Comparison of ENCODE assay signal across 13 cellular contexts in genomic region chr6:25945175-25945574, GRCh38. TPM values are rescaled to one million over a fixed set of nuclear protein-coding genes. Genes with fewer than 3 reads are reported as not detected.
DNase-seq lines count a peak whose midpoint lies in the region; ATAC-seq, FAIRE-seq and TF ChIP-seq lines count a peak whose summit lies in the region.
"Had no signal": no experiment of that assay in that cellular context is flagged by ENCODE, and none has a peak within 500 bp of the region (broad histone marks: within the 10 kb centered on the region; RNA-seq: fewer than 3 reads in every experiment).

No MANE protein-coding gene starts in this region.

- ATAC-seq in GM19025 (IDR thresholded peaks at IDR 0.05; ENCODE audit: low read depth, unreplicated experiment) (peak; percentile 95), HG02798 (IDR thresholded peaks at IDR 0.05; ENCODE audit: poor library complexity, unreplicated experiment) (peak; percentile 91), HG03575 (IDR thresholded peaks at IDR 0.05; ENCODE audit: extremely low read depth, insufficient number of reproducible peaks, low FRiP score, unreplicated experiment) (peak; percentile 73)

- TF ChIP-seq CTCF in colonic mucosa (IDR thresholded peaks at IDR 0.05): no peak

- 63 to 69% methylated on average over 2 of the region's 2 CpGs for WGBS in GM23248 (ENCODE audit: low coverage in 1 of 2, low lambda C conversion rate in 2 of 2, missing lambda C conversion rate in 2 of 2), 2 experiments

- FAIRE-seq in GM12891 (lab: Jason Lieb, UNC): peak; percentile 51

- intact Hi-C loops in colonic mucosa (cut with DNase I): no loop called here

- H3K4me3 ChIP-seq in colonic mucosa (no peak overlapping the region), GM23248 (no peak overlapping the region)
- H3K4me3 ChIP-seq: right atrium auricular region had no signal

- no peak for TF ChIP-seq POLR2A in GM12891 (IDR thresholded peaks at IDR 0.05; ENCODE audit: low read depth, low read length)

- H3K4me2 ChIP-seq in GM23248 (ENCODE audit: unreplicated experiment): no peak overlapping the region

- H3K9ac ChIP-seq in colonic mucosa (ENCODE audit: low read depth in 2 of 2, low read length in 2 of 2): no peak overlapping the region
- H3K9ac ChIP-seq in GM23248: no peak overlapping the region

- H3K4me1 ChIP-seq in colonic mucosa (no peaks in the 10 kb centered on the region), GM23248 (ENCODE audit: insufficient read depth) (no peaks in the 10 kb centered on the region)
- H3K4me1 ChIP-seq: right atrium auricular region had no signal

- DNase-seq in GM12891 (ENCODE audit: insufficient read length, low spot score) (no peak), cerebellar cortex (ENCODE audit: low spot score) (no peak), DMS114 treated with DMSO at 0.1 percent for 48 hours (lab: John Stamatoyannopoulos, UW; ENCODE audit: unreplicated experiment) (no peak), colonic mucosa (no peak), GM23248 (no peak)
- DNase-seq: caudate nucleus, foreskin fibroblast had no signal

- H3K9me2 ChIP-seq in GM23248 (ENCODE audit: insufficient read depth): no peaks in the 10 kb centered on the region

- H3K27me3 ChIP-seq in colonic mucosa (no peaks in the 10 kb centered on the region), GM23248 (replicated peaks; ENCODE audit: insufficient read depth) (no peaks in the 10 kb centered on the region)
- H3K27me3 ChIP-seq: right atrium auricular region had no signal

- H3F3A ChIP-seq in GM23248 (ENCODE audit: insufficient read depth): no peaks in the 10 kb centered on the region

- H2AFZ ChIP-seq in GM23248: no peak overlapping the region

- H4K20me1 ChIP-seq in GM23248 (ENCODE audit: insufficient read depth): no peaks in the 10 kb centered on the region

- in situ Hi-C loops in GM23248 (cut with MboI): no loop called here

- no peaks in the 10 kb centered on the region for H3K79me2 ChIP-seq in GM23248 (ENCODE audit: insufficient read depth)

- H3K36me3 ChIP-seq in colonic mucosa: no peaks in the 10 kb centered on the region
- H3K36me3 ChIP-seq in GM23248 (ENCODE audit: low read depth): no peaks in the 10 kb centered on the region
- H3K36me3 ChIP-seq: right atrium auricular region had no signal

- H3K9me3 ChIP-seq in colonic mucosa: no peaks in the 10 kb centered on the region
- no peaks in the 10 kb centered on the region for H3K9me3 ChIP-seq in GM23248 (ENCODE audit: low read depth)
- H3K9me3 ChIP-seq: right atrium auricular region had no signal

- no peak overlapping the region for H3K27ac ChIP-seq in colonic mucosa
- H3K27ac ChIP-seq in GM23248: no peak overlapping the region
- H3K27ac ChIP-seq: right atrium auricular region had no signal

TF ChIP-seq in GM12891, 5 proteins besides CTCF, POLR2A, EP300 and RAD21:
- TF ChIP-seq POU2F2 (IDR thresholded peaks at IDR 0.05; ENCODE audit: low read depth, low read length): peak; percentile 30; the same call in 1 of the 2 replicates
- no peak for TF ChIP-seq POLR2AphosphoS5 (IDR thresholded peaks at IDR 0.05; ENCODE audit: low read depth, low read length)
- TF ChIP-seq SPI1 (IDR thresholded peaks at IDR 0.05; ENCODE audit: low read depth, low read length): no peak

RNA-seq across cellular contexts. Expression of gene SLC17A2, which starts 14.7 kb away (rescaled TPM):
- polyA plus RNA-seq in GM12891 (2012; ENCODE audit: low read depth, missing spikeins): not detected
- not detected for total RNA-seq in colonic mucosa
- total RNA-seq in GM23248 (2014; rRNA removed; shearing (Covaris generic)): not detected in 2 replicates
- not detected in 2 replicates for polyA plus RNA-seq in GM23248 (2016; fragmentation: Nextera tagmentation; extraction: Ambion mirVana)
- total RNA-seq: NCI-H460, right atrium auricular region, SK-MEL-5 had no signal

RNA-seq across cellular contexts. Expression of gene TRIM38, which starts 17.4 kb away (rescaled TPM):
- 6.0 TPM for polyA plus RNA-seq in GM12891 (2012; ENCODE audit: low read depth, missing spikeins)
- 10 to 100 TPM in 1 of 2 donors, 1 to 10 TPM in 1; 9.7 to 13.4 TPM for total RNA-seq in colonic mucosa
- 5.9 and 7.6 TPM in 2 replicates for total RNA-seq in GM23248 (2014; rRNA removed; shearing (Covaris generic))
- 6.5 and 7.3 TPM in 2 replicates for polyA plus RNA-seq in GM23248 (2016; fragmentation: Nextera tagmentation; extraction: Ambion mirVana)
